Comparison of ENCODE assay signal across 23 cellular contexts in the genomic region with DNA sequence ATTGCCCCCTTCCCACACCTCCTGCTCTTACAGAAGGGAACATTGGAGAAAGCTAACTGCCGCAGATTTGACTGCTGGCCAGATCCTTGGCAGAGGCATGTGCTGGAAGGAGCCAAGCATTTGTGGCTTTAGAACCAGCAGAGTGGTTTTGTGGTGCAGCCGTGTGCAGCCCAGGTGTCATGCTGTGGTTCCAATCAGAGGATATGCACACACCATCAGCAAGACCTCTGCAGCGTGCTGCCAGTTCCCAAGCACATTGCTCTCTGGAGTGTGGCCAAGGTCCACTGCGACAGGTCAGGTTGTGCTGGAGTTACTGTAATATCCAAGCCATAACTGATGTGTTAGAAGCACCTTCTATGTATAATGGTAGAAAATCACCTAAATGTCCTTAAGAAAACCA.
DNase-seq lines count a peak whose midpoint lies in the region; ATAC-seq and TF ChIP-seq lines count a peak whose summit lies in the region.
"Had no signal": no experiment of that assay in that cellular context is flagged by ENCODE, and none has a peak within 500 bp of the region (broad histone marks: within the 10 kb centered on the region; RNA-seq: fewer than 3 reads in every experiment).

No MANE protein-coding gene starts in this region.

- H3K27ac Mint-ChIP-seq in HFFc6, result no peak overlapping the region
- H3K27ac Mint-ChIP-seq: activated CD4-positive, alpha-beta T cell treated with anti-CD3 and anti-CD28 coated beads, Interleukin-2, amount 10 ng/mL, durations not matched to agents 24 days and 14 days; immature natural killer cell; nephron progenitor cell; stimulated activated naive B cell treated with anti-CD40 and anti-IgM and Interleukin-4, amounts not matched to agents 10 μg/mL and 1 μg/mL and 100 μg/mL, for 72 hours had no signal

- no peaks in the 10 kb centered on the region for H3K9me3 Mint-ChIP-seq in HFFc6
- H3K9me3 Mint-ChIP-seq: activated CD4-positive, alpha-beta T cell treated with anti-CD3 and anti-CD28 coated beads, Interleukin-2, amount 10 ng/mL, durations not matched to agents 24 days and 14 days; immature natural killer cell; nephron progenitor cell; stimulated activated naive B cell treated with anti-CD40 and anti-IgM and Interleukin-4, amounts not matched to agents 10 μg/mL and 1 μg/mL and 100 μg/mL, for 72 hours had no signal

- TF ChIP-seq CTCF in HFFc6 (IDR thresholded peaks at IDR 0.05), result no peak

- peaks cover 16% of the 10 kb centered on the region for H3K4me1 Mint-ChIP-seq in HFFc6 (ENCODE audit: low read depth)
- H3K4me1 Mint-ChIP-seq: activated CD4-positive, alpha-beta T cell treated with anti-CD3 and anti-CD28 coated beads, Interleukin-2, amount 10 ng/mL, durations not matched to agents 24 days and 14 days; immature natural killer cell; stimulated activated naive B cell treated with anti-CD40 and anti-IgM and Interleukin-4, amounts not matched to agents 10 μg/mL and 1 μg/mL and 100 μg/mL, for 72 hours had no signal

- H3K27me3 Mint-ChIP-seq in HFFc6 (ENCODE audit: insufficient read depth), result peaks cover 2% of the 10 kb centered on the region; the same call in 1 of the 2 replicates
- H3K27me3 Mint-ChIP-seq: activated CD4-positive, alpha-beta T cell treated with anti-CD3 and anti-CD28 coated beads, Interleukin-2, amount 10 ng/mL, durations not matched to agents 24 days and 14 days; stimulated activated naive B cell treated with anti-CD40 and anti-IgM and Interleukin-4, amounts not matched to agents 10 μg/mL and 1 μg/mL and 100 μg/mL, for 72 hours had no signal

- no peak for ATAC-seq in GM18873 (IDR thresholded peaks at IDR 0.05; ENCODE audit: low FRiP score, unreplicated experiment)
- ATAC-seq: K562; stimulated activated naive B cell treated with anti-CD40 and anti-IgM and Interleukin-4, amounts not matched to agents 10 μg/mL and 1 μg/mL and 100 μg/mL, for 72 hours had no signal

- DNase-seq in NCI-H2107 treated with DMSO at 0.1 percent for 48 hours (lab: John Stamatoyannopoulos, UW; ENCODE audit: unreplicated experiment) (peak; percentile 34), NCI-H2107 (lab: John Stamatoyannopoulos, UW) (no peak), NCI-H69 (lab: John Stamatoyannopoulos, UW) (peak; percentile 29), cerebellar cortex (ENCODE audit: low spot score) (peak; percentile 54), non-pigmented ciliary epithelial cell (ENCODE audit: low read depth) (peak; percentile 4), HFFc6 (no peak), germinal center (ENCODE audit: low spot score) (no peak)
- DNase-seq: activated CD4-positive, alpha-beta T cell treated with anti-CD3 and anti-CD28 coated beads, Interleukin-2, amount 10 ng/mL, durations not matched to agents 24 days and 14 days; activated CD8-positive, alpha-beta memory T cell treated with anti-CD3 and anti-CD28 coated beads, Interleukin-2, amount 50 U/mL, for 4 hours; activated naive CD4-positive, alpha-beta T cell; aorta; erythroblast; glutamatergic neuron; GM23248; immature natural killer cell; NCI-H1417 treated with DMSO at 0.1 percent for 48 hours; NCI-H2227 treated with DMSO at 0.1 percent for 48 hours; nephron progenitor cell; stimulated activated CD4-positive, alpha-beta T cell treated with anti-CD3 and anti-CD28 coated beads, Interleukin-15, amount 100 ng/mL, for 24 hours; stimulated activated naive B cell treated with anti-CD40 and anti-IgM and Interleukin-4, amounts not matched to agents 10 μg/mL and 1 μg/mL and 100 μg/mL, for 72 hours; tibial artery had no signal

- H3K4me3 Mint-ChIP-seq in HFFc6, result no peak overlapping the region
- H3K4me3 Mint-ChIP-seq: activated CD4-positive, alpha-beta T cell treated with anti-CD3 and anti-CD28 coated beads, Interleukin-2, amount 10 ng/mL, durations not matched to agents 24 days and 14 days; immature natural killer cell; nephron progenitor cell; stimulated activated naive B cell treated with anti-CD40 and anti-IgM and Interleukin-4, amounts not matched to agents 10 μg/mL and 1 μg/mL and 100 μg/mL, for 72 hours had no signal

- H3K36me3 Mint-ChIP-seq in HFFc6 (ENCODE audit: low read depth), result no peaks in the 10 kb centered on the region
- H3K36me3 Mint-ChIP-seq: immature natural killer cell; stimulated activated naive B cell treated with anti-CD40 and anti-IgM and Interleukin-4, amounts not matched to agents 10 μg/mL and 1 μg/mL and 100 μg/mL, for 72 hours had no signal

Comparison
In these comparisons a context has a peak if more than half of its experiments do, and no peak if none do; other contexts are left out.
1. DNase-seq: peak in NCI-H2107 treated with DMSO at 0.1 percent for 48 hours (single experiment), NCI-H69 (single experiment), cerebellar cortex (single experiment) and non-pigmented ciliary epithelial cell (single experiment); none in NCI-H2107 (single experiment), HFFc6 (single experiment) and germinal center (single experiment).